In the genomic region with DNA sequence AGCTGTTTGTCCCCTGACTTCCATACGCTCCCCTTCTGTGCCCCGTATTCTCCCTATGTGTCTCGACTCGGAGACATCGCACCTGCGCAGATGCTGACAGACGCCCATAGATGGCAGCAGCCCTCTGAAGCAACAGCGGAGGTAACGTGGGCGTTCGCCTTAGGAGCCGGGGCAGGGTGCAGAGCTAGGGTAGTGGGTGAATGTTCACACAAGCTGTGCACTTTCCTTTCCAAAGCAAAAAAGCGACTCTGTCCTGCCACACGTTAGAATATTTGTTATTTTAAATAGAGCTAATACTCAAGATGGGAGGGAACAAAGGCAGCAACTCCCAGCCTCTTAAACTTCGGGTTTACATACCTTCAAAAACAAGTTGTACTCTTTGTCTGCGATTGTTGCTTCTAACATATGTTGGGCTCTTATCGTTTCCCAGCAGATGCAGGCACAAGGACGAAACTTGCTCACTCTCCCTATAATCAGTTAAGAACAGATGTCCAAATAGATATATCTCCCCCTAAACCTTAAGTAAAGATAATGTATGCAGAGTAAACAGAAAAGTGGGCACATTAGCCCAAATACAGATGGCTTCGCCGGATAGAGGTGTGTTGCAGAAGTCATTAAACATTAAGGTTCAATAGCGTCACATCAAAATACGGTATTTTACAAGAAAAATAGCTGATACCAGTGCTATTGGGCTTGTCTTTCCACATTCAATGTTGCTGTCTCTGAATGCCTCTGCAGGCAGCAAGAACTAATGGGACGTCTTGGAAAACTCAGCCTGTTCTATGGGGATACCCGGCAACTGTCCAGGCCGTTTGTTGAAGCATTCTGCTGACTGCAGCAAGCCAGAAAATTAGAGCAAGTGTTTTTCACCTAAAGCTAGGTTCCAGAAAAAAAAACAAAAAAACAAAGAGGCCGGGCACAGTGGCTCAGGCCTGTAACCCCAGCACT, we compare ENCODE assay signal across 8 cellular contexts.
DNase-seq lines count a peak whose midpoint lies in the region; ATAC-seq, FAIRE-seq and TF ChIP-seq lines count a peak whose summit lies in the region.

No MANE protein-coding gene starts in this region.

- ATAC-seq in GM23338, result peak; percentile 100

- H3K9me3 ChIP-seq in WERI-Rb-1 (ENCODE audit: severe bottlenecking), result no peaks in the 10 kb centered on the region

- no peak for FAIRE-seq in H54 (lab: Jason Lieb, UNC)

- peaks cover 8% of the 10 kb centered on the region; the same call in 1 of the 2 replicates for H3K4me1 ChIP-seq in GM23338 (ENCODE audit: insufficient read depth)

- H3K4me2 ChIP-seq in GM23338, result no peak overlapping the region

- no peak overlapping the region for H3K27ac ChIP-seq in GM23338 (ENCODE audit: low read depth)
- no peak overlapping the region for H3K27ac ChIP-seq in WERI-Rb-1
- no peak overlapping the region for H3K27ac ChIP-seq in brain microvascular endothelial cell

- H3K27ac Mint-ChIP-seq in GM23338, result no peak overlapping the region

- H3F3A ChIP-seq in GM23338 (replicated peaks; ENCODE audit: low read depth), result no peaks in the 10 kb centered on the region

- H3K36me3 ChIP-seq in GM23338 (ENCODE audit: insufficient read depth), result no peaks in the 10 kb centered on the region
- H3K36me3 ChIP-seq in WERI-Rb-1, result no peaks in the 10 kb centered on the region
- H3K36me3 ChIP-seq in brain microvascular endothelial cell (replicated peaks), result no peaks in the 10 kb centered on the region

- no peaks in the 10 kb centered on the region for H3K79me2 ChIP-seq in GM23338 (replicated peaks; ENCODE audit: insufficient read depth)

- no peak overlapping the region for H3K4me3 Mint-ChIP-seq in GM23338

- DNase-seq in GM12864 (ENCODE audit: low read depth), result no peak
- DNase-seq in GM23338 (ENCODE audit: low spot score), result peak; percentile 92
- peak; percentile 9 for DNase-seq in WERI-Rb-1
- peak; percentile 32 for DNase-seq in brain microvascular endothelial cell
- peak; percentile 57 for DNase-seq in kidney glomerular epithelial cell (lab: John Stamatoyannopoulos, UW)
- peak; percentile 86 for DNase-seq in stimulated activated CD4-positive, alpha-beta T cell treated with anti-CD3 and anti-CD28 coated beads, Interleukin-2, amount 100 ng/mL, for 4 hours (ENCODE audit: low read depth)
- no peak for DNase-seq in H54 (ENCODE audit: insufficient read length, low spot score)

- H3K4me3 ChIP-seq in GM12864 (ENCODE audit: low read depth, low read length) (no peak overlapping the region), GM23338 (no peak overlapping the region), WERI-Rb-1 (ENCODE audit: low read depth, low read length) (no peak overlapping the region), brain microvascular endothelial cell (ENCODE audit: low read depth, low read length) (no peak overlapping the region)

- no peaks in the 10 kb centered on the region for H3K27me3 ChIP-seq in GM23338 (ENCODE audit: insufficient read depth)
- no peaks in the 10 kb centered on the region for H3K27me3 ChIP-seq in WERI-Rb-1 (ENCODE audit: insufficient read depth, low read depth, severe bottlenecking)
- H3K27me3 ChIP-seq in brain microvascular endothelial cell (replicated peaks), result no peaks in the 10 kb centered on the region

- peak overlapping the region; percentile 5; the same call in 1 of the 2 replicates for H2AFZ ChIP-seq in GM23338

- no peak for TF ChIP-seq POLR2A in H54 (IDR thresholded peaks at IDR 0.05; ENCODE audit: low read depth, low read length)

- H3K36me3 Mint-ChIP-seq in GM23338 (ENCODE audit: low read depth), result no peaks in the 10 kb centered on the region; the same call in 2 of the 3 replicates

- in situ Hi-C loops in brain microvascular endothelial cell (cut with HindIII; ENCODE audit: low pct_ligation_motif_present, low sequenced_read_pairs), result no loop called here

- H3K27me3 Mint-ChIP-seq in GM23338 (ENCODE audit: insufficient read depth, low read depth, poor library complexity), result peaks cover 4% of the 10 kb centered on the region

- no peaks in the 10 kb centered on the region; the same call in 1 of the 2 replicates for H3K9me2 ChIP-seq in GM23338 (ENCODE audit: insufficient read depth)

- H4K20me1 ChIP-seq in GM23338 (replicated peaks; ENCODE audit: insufficient read depth), result no peaks in the 10 kb centered on the region

- H3K9me3 Mint-ChIP-seq in GM23338, result no peaks in the 10 kb centered on the region; the same call in 1 of the 3 replicates

- peaks cover 5% of the 10 kb centered on the region for H3K4me1 Mint-ChIP-seq in GM23338

- peak; percentile 88 for TF ChIP-seq CTCF in GM12864 (IDR thresholded peaks at IDR 0.05; ENCODE audit: low read depth, low read length, missing control alignments)
- TF ChIP-seq CTCF in GM23338 (conservative IDR thresholded peaks at IDR 0.05; ENCODE audit: low read depth in 2 of 2), result peak; percentile 78 to 93
- peak; percentile 77 for TF ChIP-seq CTCF in LNCAP (IDR thresholded peaks at IDR 0.05)
- peak; percentile 45; the same call in 1 of the 2 replicates for TF ChIP-seq CTCF in WERI-Rb-1 (IDR thresholded peaks at IDR 0.05; ENCODE audit: low read depth, low read length)
- peak; percentile 94 for TF ChIP-seq CTCF in brain microvascular endothelial cell (IDR thresholded peaks at IDR 0.05; ENCODE audit: low read depth, low read length, missing control alignments)

TF ChIP-seq in GM23338, 12 proteins besides CTCF, POLR2A, EP300 and RAD21:
- no peak for TF ChIP-seq NANOG (IDR thresholded peaks at IDR 0.05; ENCODE audit: borderline replicate concordance)
- TF ChIP-seq, protein P1, sequence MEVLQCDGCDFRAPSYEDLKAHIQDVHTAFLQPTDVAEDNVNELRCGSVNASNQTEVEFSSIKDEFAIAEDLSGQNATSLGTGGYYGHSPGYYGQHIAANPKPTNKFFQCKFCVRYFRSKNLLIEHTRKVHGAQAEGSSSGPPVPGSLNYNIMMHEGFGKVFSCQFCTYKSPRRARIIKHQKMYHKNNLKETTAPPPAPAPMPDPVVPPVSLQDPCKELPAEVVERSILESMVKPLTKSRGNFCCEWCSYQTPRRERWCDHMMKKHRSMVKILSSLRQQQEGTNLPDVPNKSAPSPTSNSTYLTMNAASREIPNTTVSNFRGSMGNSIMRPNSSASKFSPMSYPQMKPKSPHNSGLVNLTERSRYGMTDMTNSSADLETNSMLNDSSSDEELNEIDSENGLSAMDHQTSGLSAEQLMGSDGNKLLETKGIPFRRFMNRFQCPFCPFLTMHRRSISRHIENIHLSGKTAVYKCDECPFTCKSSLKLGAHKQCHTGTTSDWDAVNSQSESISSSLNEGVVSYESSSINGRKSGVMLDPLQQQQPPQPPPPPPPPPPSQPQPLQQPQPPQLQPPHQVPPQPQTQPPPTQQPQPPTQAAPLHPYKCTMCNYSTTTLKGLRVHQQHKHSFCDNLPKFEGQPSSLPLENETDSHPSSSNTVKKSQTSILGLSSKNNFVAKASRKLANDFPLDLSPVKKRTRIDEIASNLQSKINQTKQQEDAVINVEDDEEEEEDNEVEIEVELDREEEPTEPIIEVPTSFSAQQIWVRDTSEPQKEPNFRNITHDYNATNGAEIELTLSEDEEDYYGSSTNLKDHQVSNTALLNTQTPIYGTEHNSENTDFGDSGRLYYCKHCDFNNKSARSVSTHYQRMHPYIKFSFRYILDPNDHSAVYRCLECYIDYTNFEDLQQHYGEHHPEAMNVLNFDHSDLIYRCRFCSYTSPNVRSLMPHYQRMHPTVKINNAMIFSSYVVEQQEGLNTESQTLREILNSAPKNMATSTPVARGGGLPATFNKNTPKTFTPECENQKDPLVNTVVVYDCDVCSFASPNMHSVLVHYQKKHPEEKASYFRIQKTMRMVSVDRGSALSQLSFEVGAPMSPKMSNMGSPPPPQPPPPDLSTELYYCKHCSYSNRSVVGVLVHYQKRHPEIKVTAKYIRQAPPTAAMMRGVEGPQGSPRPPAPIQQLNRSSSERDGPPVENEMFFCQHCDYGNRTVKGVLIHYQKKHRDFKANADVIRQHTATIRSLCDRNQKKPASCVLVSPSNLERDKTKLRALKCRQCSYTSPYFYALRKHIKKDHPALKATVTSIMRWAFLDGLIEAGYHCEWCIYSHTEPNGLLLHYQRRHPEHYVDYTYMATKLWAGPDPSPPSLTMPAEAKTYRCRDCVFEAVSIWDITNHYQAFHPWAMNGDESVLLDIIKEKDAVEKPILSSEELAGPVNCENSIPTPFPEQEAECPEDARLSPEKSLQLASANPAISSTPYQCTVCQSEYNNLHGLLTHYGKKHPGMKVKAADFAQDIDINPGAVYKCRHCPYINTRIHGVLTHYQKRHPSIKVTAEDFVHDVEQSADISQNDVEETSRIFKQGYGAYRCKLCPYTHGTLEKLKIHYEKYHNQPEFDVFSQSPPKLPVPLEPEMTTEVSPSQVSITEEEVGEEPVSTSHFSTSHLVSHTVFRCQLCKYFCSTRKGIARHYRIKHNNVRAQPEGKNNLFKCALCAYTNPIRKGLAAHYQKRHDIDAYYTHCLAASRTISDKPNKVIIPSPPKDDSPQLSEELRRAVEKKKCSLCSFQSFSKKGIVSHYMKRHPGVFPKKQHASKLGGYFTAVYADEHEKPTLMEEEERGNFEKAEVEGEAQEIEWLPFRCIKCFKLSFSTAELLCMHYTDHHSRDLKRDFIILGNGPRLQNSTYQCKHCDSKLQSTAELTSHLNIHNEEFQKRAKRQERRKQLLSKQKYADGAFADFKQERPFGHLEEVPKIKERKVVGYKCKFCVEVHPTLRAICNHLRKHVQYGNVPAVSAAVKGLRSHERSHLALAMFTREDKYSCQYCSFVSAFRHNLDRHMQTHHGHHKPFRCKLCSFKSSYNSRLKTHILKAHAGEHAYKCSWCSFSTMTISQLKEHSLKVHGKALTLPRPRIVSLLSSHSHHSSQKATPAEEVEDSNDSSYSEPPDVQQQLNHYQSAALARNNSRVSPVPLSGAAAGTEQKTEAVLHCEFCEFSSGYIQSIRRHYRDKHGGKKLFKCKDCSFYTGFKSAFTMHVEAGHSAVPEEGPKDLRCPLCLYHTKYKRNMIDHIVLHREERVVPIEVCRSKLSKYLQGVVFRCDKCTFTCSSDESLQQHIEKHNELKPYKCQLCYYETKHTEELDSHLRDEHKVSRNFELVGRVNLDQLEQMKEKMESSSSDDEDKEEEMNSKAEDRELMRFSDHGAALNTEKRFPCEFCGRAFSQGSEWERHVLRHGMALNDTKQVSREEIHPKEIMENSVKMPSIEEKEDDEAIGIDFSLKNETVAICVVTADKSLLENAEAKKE (CRISPR knock-in tag; IDR thresholded peaks at IDR 0.05), result no peak
- no peak for TF ChIP-seq EZH2phosphoT487 (IDR thresholded peaks at IDR 0.05; ENCODE audit: unreplicated experiment)
- no peak for TF ChIP-seq ZNF331 (CRISPR knock-in tag; IDR thresholded peaks at IDR 0.05; ENCODE audit: low read depth)
TF ChIP-seq in GM23338: peak in this region for 0.

Comparison
In these comparisons a context has a peak if more than half of its experiments do, and no peak if none do; other contexts are left out.
1. DNase-seq: peak in GM23338 (single experiment), WERI-Rb-1 (single experiment), brain microvascular endothelial cell (single experiment), kidney glomerular epithelial cell (single experiment) and stimulated activated CD4-positive, alpha-beta T cell treated with anti-CD3 and anti-CD28 coated beads, Interleukin-2, amount 100 ng/mL, for 4 hours (single experiment); none in GM12864 (single experiment) and H54 (single experiment).
2. Peak in every context shown above with its lines, with median percentiles within 50 percentile points of each other: CTCF ChIP-seq.